In genomic region chr20:40160151-40160550, GRCh38 we compare ENCODE assay signal across 8 cellular contexts.
A peak's percentile ranks its signal among the peaks of the same experiment; 100 is the strongest.
DNase-seq lines count a peak whose midpoint lies in the region; ATAC-seq and TF ChIP-seq lines count a peak whose summit lies in the region.

No MANE protein-coding gene starts in this region.

- H3K9me3 ChIP-seq in MG63: no peaks in the 10 kb centered on the region

- peak; percentile 56 for DNase-seq in A172 (ENCODE audit: low spot score)
- DNase-seq in MG63: peak; percentile 30
- peak; percentile 44 for DNase-seq in SKM-1 treated with dmso at 0.1 percent for 144 hours (lab: John Stamatoyannopoulos, UW; ENCODE audit: unreplicated experiment)
- peak; percentile 51 for DNase-seq in fibroblast of the aortic adventitia (ENCODE audit: low read depth)
- DNase-seq in non-pigmented ciliary epithelial cell (ENCODE audit: low read depth): peak; percentile 0
- no peak for DNase-seq in mesenteric fat pad (ENCODE audit: low spot score)

- H3K27me3 ChIP-seq in MG63: no peaks in the 10 kb centered on the region

- no peak overlapping the region for H3K4me3 ChIP-seq in MG63
- H3K4me3 ChIP-seq in fibroblast of the aortic adventitia (ENCODE audit: low read depth, low read length): no peak overlapping the region

- TF ChIP-seq CTCF in GM12872 (IDR thresholded peaks at IDR 0.05; ENCODE audit: insufficient read depth, low read depth, low read length) (peak; percentile 87), fibroblast of the aortic adventitia (IDR thresholded peaks at IDR 0.05; ENCODE audit: insufficient read depth, low read length) (peak; percentile 70)

- H3K36me3 ChIP-seq in MG63: no peaks in the 10 kb centered on the region

- no peak for ATAC-seq in HG03520 (IDR thresholded peaks at IDR 0.05; ENCODE audit: unreplicated experiment)
